8 cellular contexts compared by ENCODE assay signal in genomic region chr20:675453-676314, GRCh38.
DNase-seq lines count a peak whose midpoint lies in the region; ATAC-seq and TF ChIP-seq lines count a peak whose summit lies in the region.

Gene SCRT2, minus strand, starts transcription at chr20:675802. Its CDS starts 201 bp downstream, at chr20:675601.

- H2AFZ ChIP-seq in OCI-LY3 (ENCODE audit: low read depth, low read length): 0 out of 2 replicates have a peak within 1 kb of the TSS, but pooled peaks have one; percentile 0
- peak within 1 kb of the TSS; percentile 55 for H2AFZ ChIP-seq in neuron (ENCODE audit: low read depth, low read length)

- peak within 1 kb of the TSS; percentile 94 for H3K4me2 ChIP-seq in OCI-LY3 (ENCODE audit: low read length)

- H3K4me1 ChIP-seq in OCI-LY3 (ENCODE audit: low read length) (peaks cover 94% of the 10 kb centered on the region), neuron (ENCODE audit: insufficient read depth, low read length) (peaks cover 15% of the 10 kb centered on the region)

- H3K27ac ChIP-seq in OCI-LY3 (ENCODE audit: low read length) (peak within 1 kb of the TSS; percentile 94), substantia nigra (ENCODE audit: low read depth, low read length, poor library complexity, severe bottlenecking) (no peak within 1 kb of the TSS)

- H3K36me3 ChIP-seq in OCI-LY3 (replicated peaks; ENCODE audit: low read depth, low read length) (no peaks in the 10 kb centered on the region), neuron (ENCODE audit: insufficient read depth, low read length) (no peaks in the 10 kb centered on the region)

- no peaks in the 10 kb centered on the region for H4K20me1 ChIP-seq in OCI-LY3 (ENCODE audit: insufficient read depth, low read length)

- ATAC-seq in HG03045 (IDR thresholded peaks at IDR 0.05; ENCODE audit: unreplicated experiment) (no peak), HG02884 (IDR thresholded peaks at IDR 0.05; ENCODE audit: unreplicated experiment) (no peak)

- peaks cover 14% of the 10 kb centered on the region for H3K79me2 ChIP-seq in OCI-LY3 (ENCODE audit: low read length)

- peak within 1 kb of the TSS; percentile 71 for H3K4me3 ChIP-seq in OCI-LY3 (ENCODE audit: low read length)
- no peak within 1 kb of the TSS for H3K4me3 ChIP-seq in foreskin fibroblast (ENCODE audit: low read depth in 1 of 2, low read length in 2 of 2)
- H3K4me3 ChIP-seq in neuron (ENCODE audit: low read length): peak within 1 kb of the TSS; percentile 48

- peak within 1 kb of the TSS; percentile 81 for H3K9ac ChIP-seq in OCI-LY3 (ENCODE audit: low read length)

- peak; percentile 86 for DNase-seq in GM20000 (ENCODE audit: low spot score)
- DNase-seq in activated effector memory CD4-positive, alpha-beta T cell treated with Interleukin-2 at 50 U/mL for 16 hours: peak; percentile 31
- peak; percentile 66 to 90 for DNase-seq in foreskin fibroblast
- DNase-seq in substantia nigra (lab: John Stamatoyannopoulos, UW): peak in 45 of 49 donors; percentile 8 to 79 (median 54)

- no peaks in the 10 kb centered on the region for H3K27me3 ChIP-seq in OCI-LY3 (ENCODE audit: low read depth, low read length)
- H3K27me3 ChIP-seq in neuron (ENCODE audit: insufficient read depth, low read length): peaks cover 45% of the 10 kb centered on the region

- no peaks in the 10 kb centered on the region for H3K9me3 ChIP-seq in OCI-LY3 (ENCODE audit: insufficient read depth, low read length)
- no peaks in the 10 kb centered on the region for H3K9me3 ChIP-seq in neuron (ENCODE audit: low read length)

- no peak for TF ChIP-seq CTCF in GM20000 (IDR thresholded peaks at IDR 0.05; ENCODE audit: extremely low read depth, missing control alignments)
- no peak for TF ChIP-seq CTCF in OCI-LY3 (IDR thresholded peaks at IDR 0.05; ENCODE audit: low read depth, low read length)
- TF ChIP-seq CTCF in foreskin fibroblast (IDR thresholded peaks at IDR 0.05; ENCODE audit: low read depth, low read length): no peak

Comparison
In these comparisons a context has a peak if more than half of its experiments do, and no peak if none do; other contexts are left out.
1. DNase-seq: peak in every context shown above with its lines; median percentile 86 in GM20000; 78 in foreskin fibroblast; 54 in substantia nigra; 31 in activated effector memory CD4-positive, alpha-beta T cell treated with Interleukin-2 at 50 U/mL for 16 hours.
2. H3K4me3 ChIP-seq: peak in OCI-LY3 (single experiment) and neuron (single experiment); none in foreskin fibroblast (0 of 2).